In the genomic region with DNA sequence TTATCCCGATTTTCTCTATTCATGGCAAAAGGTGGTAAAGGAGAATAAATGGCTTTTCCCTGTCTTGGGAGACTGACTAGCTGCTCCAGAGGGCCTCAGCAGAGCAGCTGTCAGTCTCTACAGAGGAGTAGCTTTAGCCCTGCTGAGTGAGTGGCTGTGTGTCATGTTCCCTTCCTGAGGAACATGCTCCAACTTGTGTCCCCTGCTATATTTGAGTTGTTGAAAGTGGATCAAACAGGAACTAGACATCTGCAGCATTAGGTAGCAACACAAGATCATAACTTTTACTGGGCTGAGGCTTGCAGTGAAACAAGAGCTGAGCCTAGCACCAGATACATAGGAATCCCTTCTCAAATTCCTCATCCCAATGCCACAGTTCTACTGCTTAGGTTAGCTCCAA, we compare ENCODE assay signal across 29 cellular contexts. TPM values are rescaled to one million over a fixed set of nuclear protein-coding genes. Genes with fewer than 3 reads are reported as not detected.
DNase-seq lines count a peak whose midpoint lies in the region; ATAC-seq, FAIRE-seq and TF ChIP-seq lines count a peak whose summit lies in the region.
"Had no signal": no experiment of that assay in that cellular context is flagged by ENCODE, and none has a peak within 500 bp of the region (broad histone marks: within the 10 kb centered on the region; RNA-seq: fewer than 3 reads in every experiment).

No MANE protein-coding gene starts in this region.

- TF ChIP-seq CTCF in astrocyte (IDR thresholded peaks at IDR 0.05; ENCODE audit: insufficient read depth, low read depth, low read length) = no peak
- TF ChIP-seq CTCF in psoas muscle (IDR thresholded peaks at IDR 0.05) = no peak

- H3K36me3 Mint-ChIP-seq in astrocyte (ENCODE audit: low read depth, unreplicated experiment) = no peaks in the 10 kb centered on the region
- H3K36me3 Mint-ChIP-seq: mesothelial cell of epicardium; natural killer cell treated with Interleukin-12 subunit alpha and Interleukin-12 subunit beta and Interleukin-15 and Interleukin-18, amount 100 ng/mL, for 72 hours; T-cell had no signal

- H3K4me3 ChIP-seq in astrocyte (ENCODE audit: insufficient read depth, low read depth, low read length) (no peak overlapping the region), psoas muscle (no peak overlapping the region)
- H3K4me3 ChIP-seq: PC-9, thyroid gland had no signal

- H3K27ac ChIP-seq in astrocyte (ENCODE audit: low read depth, low read length) (no peak overlapping the region), psoas muscle (peak overlapping the region; percentile 82)
- H3K27ac ChIP-seq: brain microvascular endothelial cell, HL-60, parathyroid adenoma, PC-9, thyroid gland had no signal

- no peaks in the 10 kb centered on the region for H3K36me3 ChIP-seq in astrocyte (ENCODE audit: insufficient read depth, low read length)
- no peaks in the 10 kb centered on the region for H3K36me3 ChIP-seq in psoas muscle (ENCODE audit: insufficient read depth in 1 of 2, low read depth in 1 of 2)
- H3K36me3 ChIP-seq: brain microvascular endothelial cell, thyroid gland had no signal

- peak; percentile 43 for FAIRE-seq in astrocyte (lab: Jason Lieb, UNC)
- FAIRE-seq: HepG2 had no signal

- intact Hi-C loops in psoas muscle (cut with DNase I) = no loop called here

- H3K27ac Mint-ChIP-seq in astrocyte (ENCODE audit: unreplicated experiment) = peak overlapping the region; percentile 83
- H3K27ac Mint-ChIP-seq: activated CD8-positive, alpha-beta T cell treated with anti-CD3 and anti-CD28 coated beads for 36 hours; mesothelial cell of epicardium; natural killer cell treated with Interleukin-12 subunit alpha and Interleukin-12 subunit beta and Interleukin-15 and Interleukin-18, amount 100 ng/mL, for 72 hours; stimulated activated naive CD8-positive, alpha-beta T cell treated with anti-CD3 and anti-CD28 coated beads, Interleukin-15, amount 100 ng/mL, for 72 hours; T-cell had no signal

- peaks cover 2% of the 10 kb centered on the region for H3K4me1 ChIP-seq in astrocyte (ENCODE audit: insufficient read depth, low read length)
- H3K4me1 ChIP-seq in psoas muscle = no peaks in the 10 kb centered on the region
- H3K4me1 ChIP-seq: parathyroid adenoma, thyroid gland had no signal

- H3K4me1 Mint-ChIP-seq in astrocyte (ENCODE audit: low read depth, unreplicated experiment) = peaks cover 19% of the 10 kb centered on the region
- H3K4me1 Mint-ChIP-seq: mesothelial cell of epicardium; stimulated activated naive CD8-positive, alpha-beta T cell treated with anti-CD3 and anti-CD28 coated beads, Interleukin-15, amount 100 ng/mL, for 72 hours; T-cell had no signal

- H3K4me2 ChIP-seq in astrocyte (ENCODE audit: low read length) = no peak overlapping the region
- H3K4me2 ChIP-seq: PC-9 had no signal

- no peak overlapping the region for H2AFZ ChIP-seq in astrocyte (ENCODE audit: low read depth, low read length)
- H2AFZ ChIP-seq: parathyroid adenoma, PC-9 had no signal

- H3K27me3 Mint-ChIP-seq in astrocyte (ENCODE audit: low read depth, unreplicated experiment) = no peaks in the 10 kb centered on the region
- H3K27me3 Mint-ChIP-seq: activated CD8-positive, alpha-beta T cell treated with anti-CD3 and anti-CD28 coated beads for 36 hours; stimulated activated naive CD8-positive, alpha-beta T cell treated with anti-CD3 and anti-CD28 coated beads, Interleukin-15, amount 100 ng/mL, for 72 hours had no signal

- 42 to 75% (median 67%) methylated on average over 1 of the region's 1 CpG for whole genome bisulfite sequencing in psoas muscle, 3 donors

- H3K27me3 ChIP-seq in astrocyte (ENCODE audit: insufficient read depth, low read length) (no peaks in the 10 kb centered on the region), psoas muscle (ENCODE audit: insufficient read depth in 3 of 3, low read length in 2 of 3) (no peaks in the 10 kb centered on the region)
- H3K27me3 ChIP-seq: brain microvascular endothelial cell, thyroid gland had no signal

- no peaks in the 10 kb centered on the region for H3K9me3 Mint-ChIP-seq in astrocyte (ENCODE audit: unreplicated experiment)
- H3K9me3 Mint-ChIP-seq: activated CD8-positive, alpha-beta T cell treated with anti-CD3 and anti-CD28 coated beads for 36 hours; natural killer cell treated with Interleukin-12 subunit alpha and Interleukin-12 subunit beta and Interleukin-15 and Interleukin-18, amount 100 ng/mL, for 72 hours; stimulated activated naive CD8-positive, alpha-beta T cell treated with anti-CD3 and anti-CD28 coated beads, Interleukin-15, amount 100 ng/mL, for 72 hours; T-cell had no signal

- H3K79me2 ChIP-seq in astrocyte (ENCODE audit: insufficient read depth, low read length) = no peaks in the 10 kb centered on the region
- H3K79me2 ChIP-seq: parathyroid adenoma had no signal

- H3K9me3 ChIP-seq in astrocyte (ENCODE audit: insufficient read depth, low read depth, low read length) (no peaks in the 10 kb centered on the region), psoas muscle (no peaks in the 10 kb centered on the region)
- H3K9me3 ChIP-seq: thyroid gland had no signal

- peak; percentile 81 to 88 (median 84) for ATAC-seq in psoas muscle
- ATAC-seq: activated CD8-positive, alpha-beta T cell treated with anti-CD3 and anti-CD28 coated beads for 36 hours; HepG2; left ventricle myocardium superior; natural killer cell treated with Interleukin-12 subunit alpha and Interleukin-12 subunit beta and Interleukin-15 and Interleukin-18, amount 100 ng/mL, for 72 hours; right cardiac atrium; stimulated activated naive CD8-positive, alpha-beta T cell treated with anti-CD3 and anti-CD28 coated beads, Interleukin-15, amount 100 ng/mL, for 72 hours; T-cell had no signal

- H3K4me3 Mint-ChIP-seq in astrocyte (ENCODE audit: unreplicated experiment) = no peak overlapping the region
- H3K4me3 Mint-ChIP-seq: activated CD8-positive, alpha-beta T cell treated with anti-CD3 and anti-CD28 coated beads for 36 hours; mesothelial cell of epicardium; natural killer cell treated with Interleukin-12 subunit alpha and Interleukin-12 subunit beta and Interleukin-15 and Interleukin-18, amount 100 ng/mL, for 72 hours; stimulated activated naive CD8-positive, alpha-beta T cell treated with anti-CD3 and anti-CD28 coated beads, Interleukin-15, amount 100 ng/mL, for 72 hours; T-cell had no signal

- DNase-seq in HPDE6-E6E7 (ENCODE audit: extremely low spot score) (peak; percentile 37), NCI-H2171 (lab: John Stamatoyannopoulos, UW) (peak; percentile 66), astrocyte (ENCODE audit: low read depth) (no peak), psoas muscle (no peak), NCI-H82 (lab: John Stamatoyannopoulos, UW) (no peak), NCI-H146 treated with DMSO at 0.1 percent for 48 hours (lab: John Stamatoyannopoulos, UW; ENCODE audit: unreplicated experiment) (no peak)
- no peak for DNase-seq in activated effector memory CD4-positive, alpha-beta T cell treated with Interleukin-2 at 50 U/mL for 16 hours
- DNase-seq: activated CD4-positive, CD25-positive, alpha-beta regulatory T cell treated with anti-CD3 and anti-CD28 coated beads, Interleukin-2, amount 50 U/mL, for 72 hours; activated CD8-positive, alpha-beta T cell treated with anti-CD3 and anti-CD28 coated beads for 36 hours; effector CD4-positive, alpha-beta T cell; foreskin melanocyte; H7; hippocampal formation; left ventricle myocardium superior; NCI-H1436; NCI-H748 treated with DMSO at 0.1 percent for 48 hours; PC-9; right cardiac atrium; SHP77 treated with DMSO at 0.1 percent for 48 hours; stimulated activated naive CD8-positive, alpha-beta T cell treated with anti-CD3 and anti-CD28 coated beads, Interleukin-15, amount 100 ng/mL, for 72 hours; T-cell; thyroid gland had no signal

- no peaks in the 10 kb centered on the region for H4K20me1 ChIP-seq in astrocyte (ENCODE audit: insufficient read depth, low read length)

- H3K9ac ChIP-seq in astrocyte (ENCODE audit: low read length) = no peak overlapping the region
- H3K9ac ChIP-seq: parathyroid adenoma had no signal

RNA-seq across cellular contexts. Expression of a gene that starts 26.7 kb away (rescaled TPM):
- total RNA-seq in astrocyte (0.61 and 0.70 TPM in 2 replicates), psoas muscle (1 to 10 TPM in 1 of 4 donors, under 1 TPM in 2, not detected in 1; 0.32 to 3.0 (median 0.34) TPM)
- under 1 TPM in 2 of 3 donors, not detected in 1; 0.13 to 0.14 TPM for polyA plus RNA-seq in psoas muscle
- total RNA-seq: activated CD8-positive, alpha-beta T cell treated with anti-CD3 and anti-CD28 coated beads for 36 hours; left ventricle myocardium superior; natural killer cell treated with Interleukin-12 subunit alpha and Interleukin-12 subunit beta and Interleukin-15 and Interleukin-18, amount 100 ng/mL, for 72 hours; right cardiac atrium; T-cell; thyroid gland had no signal
- polyA plus RNA-seq: esophagus, right cardiac atrium had no signal

Comparison
In these comparisons a context has a peak if more than half of its experiments do, and no peak if none do; other contexts are left out.
1. DNase-seq: peak in HPDE6-E6E7 (single experiment) and NCI-H2171 (single experiment); none in astrocyte (single experiment), psoas muscle (0 of 2), NCI-H82 (single experiment), NCI-H146 treated with DMSO at 0.1 percent for 48 hours (single experiment) and activated effector memory CD4-positive, alpha-beta T cell treated with Interleukin-2 at 50 U/mL for 16 hours (single experiment).